Comparison of ENCODE assay signal across 22 cellular contexts in the genomic region with DNA sequence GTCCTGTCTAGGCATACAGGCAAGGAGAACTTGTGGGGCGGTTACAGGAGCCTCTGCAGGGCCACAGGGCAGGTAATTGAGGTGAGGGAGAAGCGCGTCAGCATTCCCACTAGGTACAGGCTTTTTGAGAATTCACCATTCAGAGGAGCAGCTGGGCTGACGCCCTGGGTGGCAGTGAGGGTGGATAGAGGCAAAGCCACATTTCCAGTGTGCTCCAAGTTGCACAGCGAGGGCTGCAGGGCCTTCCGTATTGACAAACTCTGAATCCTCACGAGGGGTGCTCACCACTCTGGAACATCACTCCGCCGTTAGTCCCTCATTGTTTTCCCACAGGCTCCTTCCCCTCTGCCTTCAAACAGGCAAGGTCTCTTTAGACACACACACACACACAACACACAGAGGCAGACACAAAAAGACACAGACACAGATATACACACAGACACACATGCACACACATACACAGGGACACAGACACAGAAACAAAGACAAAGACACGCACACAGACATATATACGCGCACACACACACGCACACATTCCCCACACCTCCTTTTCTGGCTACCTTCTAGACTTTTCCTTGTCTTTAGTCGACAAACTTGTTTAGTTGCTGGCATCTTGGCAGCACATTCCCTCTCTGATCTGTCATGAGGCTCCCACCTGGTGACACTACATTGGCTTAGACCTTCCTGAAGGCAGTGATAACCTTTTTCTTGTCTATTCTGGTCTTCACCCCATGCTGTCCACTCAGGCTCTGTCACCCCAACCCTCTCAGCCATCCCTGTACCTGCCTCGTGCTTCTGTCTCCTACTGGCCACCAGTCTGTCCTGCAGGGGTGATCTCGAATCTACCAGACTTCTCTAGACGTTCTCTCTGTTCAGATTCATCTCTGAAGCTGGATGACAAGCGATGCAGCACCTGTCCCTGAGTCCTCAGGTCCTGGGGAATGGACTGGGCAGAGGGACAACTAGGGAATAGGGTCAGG.
DNase-seq lines count a peak whose midpoint lies in the region; ATAC-seq, FAIRE-seq and TF ChIP-seq lines count a peak whose summit lies in the region.
"Had no signal": no experiment of that assay in that cellular context is flagged by ENCODE, and none has a peak within 500 bp of the region (broad histone marks: within the 10 kb centered on the region; RNA-seq: fewer than 3 reads in every experiment).

No MANE protein-coding gene starts in this region.

- WGBS in esophagus muscularis mucosa: 91% methylated on average over 18 of the region's 18 CpGs

- H3K79me2 ChIP-seq in HCT116 (ENCODE audit: insufficient read depth, low read length): no peaks in the 10 kb centered on the region

- H3K9me2 ChIP-seq in HCT116 (ENCODE audit: insufficient read depth): no peaks in the 10 kb centered on the region

- no peak overlapping the region for H3K4me2 ChIP-seq in HCT116 (ENCODE audit: low read length)

- RAD21 ChIA-PET in HCT116 (lab: Charles Lee; ENCODE audit: low non-redundant PET in 1 of 2, low total read pairs in 2 of 2, uncharacterized antibody in 2 of 2, unreplicated experiment in 2 of 2): no interaction called here

- H3K27ac ChIP-seq in HCT116 (ENCODE audit: low read depth, low read length) (no peak overlapping the region), esophagus muscularis mucosa (replicated peaks in 1 of 4) (no peak overlapping the region)
- H3K27ac ChIP-seq: ovary, RWPE1 had no signal

- ATAC-seq in HCT116: no peak; the same call in 1 of the 2 replicates
- ATAC-seq in GM21447 (IDR thresholded peaks at IDR 0.05; ENCODE audit: unreplicated experiment): no peak
- ATAC-seq: activated T-helper 17 cell treated with anti-CD3 and anti-CD28 coated beads, Interleukin-2, amount 50 U/mL, for 72 hours; effector memory CD8-positive, alpha-beta T cell had no signal

- H3K27ac Mint-ChIP-seq in neural crest cell (ENCODE audit: unreplicated experiment): peak overlapping the region; percentile 24
- H3K27ac Mint-ChIP-seq: activated naive CD8-positive, alpha-beta T cell; activated T-helper 17 cell treated with anti-CD3 and anti-CD28 coated beads, Interleukin-2, amount 50 U/mL, for 72 hours; effector memory CD8-positive, alpha-beta T cell; T-helper 2 cell treated with Interferon-gamma antibody and Interleukin-4, amounts not matched to agents 5 μg/mL and 100 μg/mL, for 36 hours had no signal

- TF ChIP-seq CTCF in D721Med (IDR thresholded peaks at IDR 0.05; ENCODE audit: insufficient read depth, missing control alignments) (no peak), HCT116 (IDR thresholded peaks at IDR 0.05 in 2 of 3, conservative IDR thresholded peaks at IDR 0.05 in 1 of 3; ENCODE audit: borderline replicate concordance in 1 of 3, insufficient read depth in 1 of 3, low read depth in 2 of 3, low read length in 2 of 3) (peak in 2 of 3 experiments; percentile 6 to 19; a peak in 1 of 6 replicates), neural crest cell (conservative IDR thresholded peaks at IDR 0.05) (no peak), esophagus muscularis mucosa (IDR thresholded peaks at IDR 0.05) (no peak)

- peak; percentile 75 for FAIRE-seq in D721Med (lab: Jason Lieb, UNC)
- FAIRE-seq: astrocyte had no signal

- CTCF ChIA-PET in HCT116 (lab: Charles Lee): no interaction called here

- H3K36me3 ChIP-seq in HCT116 (ENCODE audit: control insufficient read depth in 1 of 2, insufficient read depth in 2 of 2, low read length in 2 of 2) (no peaks in the 10 kb centered on the region), esophagus muscularis mucosa (peaks cover 0 to 11% (median 0%) of the 10 kb centered on the region in 4 donors)
- H3K36me3 ChIP-seq: MG63, ovary had no signal

- BruUV-seq in HCT116 (replicated peaks; lab: Mats Ljungman, UMichigan): no TSS peak

- H3K27me3 Mint-ChIP-seq in neural crest cell (ENCODE audit: low read depth): peaks cover 6% of the 10 kb centered on the region

- H3K9me3 ChIP-seq in HCT116 (ENCODE audit: control insufficient read depth in 1 of 2, insufficient read depth in 1 of 2, low read depth in 1 of 2, low read length in 2 of 2): no peaks in the 10 kb centered on the region
- no peaks in the 10 kb centered on the region for H3K9me3 ChIP-seq in esophagus muscularis mucosa
- H3K9me3 ChIP-seq: MG63, ovary had no signal

- H2AFZ ChIP-seq in HCT116 (ENCODE audit: low read depth, low read length, poor library complexity, severe bottlenecking): no peak overlapping the region

- no peak overlapping the region for H3K4me3 Mint-ChIP-seq in neural crest cell
- H3K4me3 Mint-ChIP-seq: activated naive CD8-positive, alpha-beta T cell; activated T-helper 17 cell treated with anti-CD3 and anti-CD28 coated beads, Interleukin-2, amount 50 U/mL, for 72 hours; effector memory CD8-positive, alpha-beta T cell; T-helper 2 cell treated with Interferon-gamma antibody and Interleukin-4, amounts not matched to agents 5 μg/mL and 100 μg/mL, for 36 hours had no signal

- TF ChIP-seq POLR2A in HCT116 (IDR thresholded peaks at IDR 0.05; ENCODE audit: borderline replicate concordance, extremely low read depth, insufficient read depth, insufficient read length) (no peak), esophagus muscularis mucosa (IDR thresholded peaks at IDR 0.05; ENCODE audit: low read depth) (no peak)

- H3K27me3 ChIP-seq in HCT116 (ENCODE audit: insufficient read depth, low read length): peaks cover 9% of the 10 kb centered on the region; the same call in 1 of the 2 replicates
- no peaks in the 10 kb centered on the region for H3K27me3 ChIP-seq in esophagus muscularis mucosa
- H3K27me3 ChIP-seq: MG63, ovary had no signal

- no peaks in the 10 kb centered on the region for H3K9me3 Mint-ChIP-seq in neural crest cell
- H3K9me3 Mint-ChIP-seq: activated T-helper 17 cell treated with anti-CD3 and anti-CD28 coated beads, Interleukin-2, amount 50 U/mL, for 72 hours; effector memory CD8-positive, alpha-beta T cell; naive B cell; T-helper 2 cell treated with Interferon-gamma antibody and Interleukin-4, amounts not matched to agents 5 μg/mL and 100 μg/mL, for 36 hours had no signal

- no peaks in the 10 kb centered on the region for H3K36me3 Mint-ChIP-seq in neural crest cell (ENCODE audit: low read depth)
- H3K36me3 Mint-ChIP-seq: activated naive CD8-positive, alpha-beta T cell; naive B cell had no signal

- H3K4me1 Mint-ChIP-seq in neural crest cell: peaks cover 9% of the 10 kb centered on the region

- no peak overlapping the region for H3K9ac ChIP-seq in HCT116 (ENCODE audit: low read length)

- DNase-seq in D721Med (ENCODE audit: insufficient read length, low spot score) (no peak), HCT116 (ENCODE audit: low read depth, low spot score) (no peak), cerebellar cortex (ENCODE audit: low spot score) (peak; percentile 18), neural crest cell (ENCODE audit: low read depth, low spot score) (no peak), MV-4-11 (lab: John Stamatoyannopoulos, UW) (no peak), NCI-H2081 treated with DMSO at 0.1 percent for 48 hours (lab: John Stamatoyannopoulos, UW) (no peak), esophagus muscularis mucosa (ENCODE audit: extremely low spot score) (no peak)
- DNase-seq: activated CD4-positive, alpha-beta T cell treated with anti-CD3 and anti-CD28 coated beads, Interleukin-2, amount 50 U/mL, for 4 hours; activated CD8-positive, alpha-beta memory T cell treated with anti-CD3 and anti-CD28 coated beads, Interleukin-2, amount 50 U/mL, for 4 hours; effector memory CD8-positive, alpha-beta T cell; IMR-90; MG63; naive B cell; NCI-H1436 treated with DMSO at 0.1 percent for 48 hours; NCI-H524; ovary had no signal

- POLR2A ChIA-PET in HCT116 (lab: Charles Lee): no interaction called here

- H3K4me1 ChIP-seq in HCT116 (ENCODE audit: control insufficient read depth in 1 of 2, insufficient read depth in 2 of 2, low read length in 2 of 2): peaks cover 0 to 4% of the 10 kb centered on the region in 2 experiments; a peak in 2 of 4 replicates
- peaks cover 29 to 61% (median 54%) of the 10 kb centered on the region in 4 donors for H3K4me1 ChIP-seq in esophagus muscularis mucosa

- no peak for TF ChIP-seq EP300 in esophagus muscularis mucosa (IDR thresholded peaks at IDR 0.05)

- no peak for TF ChIP-seq RAD21 in HCT116 (IDR thresholded peaks at IDR 0.05; ENCODE audit: low read depth)

- H4K20me1 ChIP-seq in HCT116 (ENCODE audit: insufficient read depth): no peaks in the 10 kb centered on the region

- H3K4me3 ChIP-seq in HCT116 (replicated peaks in 1 of 2; ENCODE audit: low read depth in 1 of 2, low read length in 2 of 2): no peak overlapping the region
- no peak overlapping the region for H3K4me3 ChIP-seq in esophagus muscularis mucosa
- H3K4me3 ChIP-seq: MG63, ovary had no signal

- intact Hi-C loops in HCT116 (cut with micrococcal nuclease) (loop anchor here (5.0 to 10.0 kb wide), 2 partner anchors 297 to 610 kb away; no protein-coding TSS in a partner anchor), esophagus muscularis mucosa (cut with DNase I) (loop anchor here (5.0 to 10.0 kb wide), 3 partner anchors 95 to 450 kb away; a partner anchor contains a TSS)

TF ChIP-seq in HCT116, 20 proteins besides CTCF, POLR2A, EP300 and RAD21 (continues in another document):
- TF ChIP-seq ELF1 (IDR thresholded peaks at IDR 0.05; ENCODE audit: borderline replicate concordance, low read depth) (no peak), EGR1 (IDR thresholded peaks at IDR 0.05; ENCODE audit: low read depth) (no peak), POLR2AphosphoS5 (IDR thresholded peaks at IDR 0.05; ENCODE audit: low read depth, low read length) (no peak), EZH2 (IDR thresholded peaks at IDR 0.05) (no peak), TCF7L2 (IDR thresholded peaks at IDR 0.05; ENCODE audit: borderline replicate concordance, extremely low read depth, insufficient read depth, insufficient read length) (no peak), ZFX (IDR thresholded peaks at IDR 0.05) (no peak), SIN3A (IDR thresholded peaks at IDR 0.05; ENCODE audit: low read depth) (no peak)
- TF ChIP-seq, protein P1, sequence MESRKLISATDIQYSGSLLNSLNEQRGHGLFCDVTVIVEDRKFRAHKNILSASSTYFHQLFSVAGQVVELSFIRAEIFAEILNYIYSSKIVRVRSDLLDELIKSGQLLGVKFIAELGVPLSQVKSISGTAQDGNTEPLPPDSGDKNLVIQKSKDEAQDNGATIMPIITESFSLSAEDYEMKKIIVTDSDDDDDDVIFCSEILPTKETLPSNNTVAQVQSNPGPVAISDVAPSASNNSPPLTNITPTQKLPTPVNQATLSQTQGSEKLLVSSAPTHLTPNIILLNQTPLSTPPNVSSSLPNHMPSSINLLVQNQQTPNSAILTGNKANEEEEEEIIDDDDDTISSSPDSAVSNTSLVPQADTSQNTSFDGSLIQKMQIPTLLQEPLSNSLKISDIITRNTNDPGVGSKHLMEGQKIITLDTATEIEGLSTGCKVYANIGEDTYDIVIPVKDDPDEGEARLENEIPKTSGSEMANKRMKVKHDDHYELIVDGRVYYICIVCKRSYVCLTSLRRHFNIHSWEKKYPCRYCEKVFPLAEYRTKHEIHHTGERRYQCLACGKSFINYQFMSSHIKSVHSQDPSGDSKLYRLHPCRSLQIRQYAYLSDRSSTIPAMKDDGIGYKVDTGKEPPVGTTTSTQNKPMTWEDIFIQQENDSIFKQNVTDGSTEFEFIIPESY (IDR thresholded peaks at IDR 0.05; ENCODE audit: extremely low read depth, insufficient replicate concordance, low read length): no peak

Comparison
In these comparisons a context has a peak if more than half of its experiments do, and no peak if none do; other contexts are left out.
1. CTCF ChIP-seq: peak in HCT116 (2 of 3); none in D721Med (single experiment), neural crest cell (single experiment) and esophagus muscularis mucosa (0 of 3).